16 cellular contexts compared by ENCODE assay signal in genomic region chr10:117170244-117170643, GRCh38. TPM values are rescaled to one million over a fixed set of nuclear protein-coding genes. Genes with fewer than 3 reads are reported as not detected.
DNase-seq lines count a peak whose midpoint lies in the region; ATAC-seq lines count a peak whose summit lies in the region.
"Had no signal": no experiment of that assay in that cellular context is flagged by ENCODE, and none has a peak within 500 bp of the region (broad histone marks: within the 10 kb centered on the region; RNA-seq: fewer than 3 reads in every experiment).

No MANE protein-coding gene starts in this region.

- H3K4me1 Mint-ChIP-seq in natural killer cell treated with Interleukin-12 subunit alpha and Interleukin-12 subunit beta and Interleukin-15 and Interleukin-18, amount 100 ng/mL, for 72 hours (ENCODE audit: low read depth in 2 of 2), result peaks cover 14 to 16% of the 10 kb centered on the region in 2 donors

- H3K27ac Mint-ChIP-seq in natural killer cell treated with Interleukin-12 subunit alpha and Interleukin-12 subunit beta and Interleukin-15 and Interleukin-18, amount 100 ng/mL, for 72 hours, result no peak overlapping the region

- H3K27me3 Mint-ChIP-seq in natural killer cell treated with Interleukin-12 subunit alpha and Interleukin-12 subunit beta and Interleukin-15 and Interleukin-18, amount 100 ng/mL, for 72 hours, result peaks cover 41 to 45% of the 10 kb centered on the region in 2 donors

- no peak overlapping the region for H3K4me3 Mint-ChIP-seq in natural killer cell treated with Interleukin-12 subunit alpha and Interleukin-12 subunit beta and Interleukin-15 and Interleukin-18, amount 100 ng/mL, for 72 hours

- peak; percentile 14 for DNase-seq in ELF-1 (ENCODE audit: low read depth, low spot score)
- DNase-seq in HCEC 1CT, result peak; percentile 38
- DNase-seq in RKO (ENCODE audit: low spot score), result peak; percentile 20
- peak; percentile 34 for DNase-seq in iPS-NIHi11 (ENCODE audit: low spot score)
- no peak for DNase-seq in amniotic stem cell (lab: John Stamatoyannopoulos, UW)
- no peak for DNase-seq in natural killer cell treated with Interleukin-12 subunit alpha and Interleukin-12 subunit beta and Interleukin-15 and Interleukin-18, amount 100 ng/mL, for 72 hours (ENCODE audit: low spot score)
- DNase-seq in SIG-M5 (lab: John Stamatoyannopoulos, UW), result no peak
- DNase-seq: BE2C; CD4-positive, alpha-beta memory T cell; MM.1S; NCI-H1105 treated with DMSO at 0.1 percent for 48 hours; NCI-H187; Peyer's patch; SHP77 had no signal

- H3K9me3 Mint-ChIP-seq in natural killer cell treated with Interleukin-12 subunit alpha and Interleukin-12 subunit beta and Interleukin-15 and Interleukin-18, amount 100 ng/mL, for 72 hours, result no peaks in the 10 kb centered on the region

- ATAC-seq in natural killer cell treated with Interleukin-12 subunit alpha and Interleukin-12 subunit beta and Interleukin-15 and Interleukin-18, amount 100 ng/mL, for 72 hours, result no peak

- no peaks in the 10 kb centered on the region for H3K36me3 Mint-ChIP-seq in natural killer cell treated with Interleukin-12 subunit alpha and Interleukin-12 subunit beta and Interleukin-15 and Interleukin-18, amount 100 ng/mL, for 72 hours
- H3K36me3 Mint-ChIP-seq: CD4-positive, alpha-beta memory T cell had no signal

RNA-seq across cellular contexts. Expression of gene KCNK18, which starts 27.0 kb away (rescaled TPM):
- not detected for total RNA-seq in natural killer cell treated with Interleukin-12 subunit alpha and Interleukin-12 subunit beta and Interleukin-15 and Interleukin-18, amount 100 ng/mL, for 72 hours
- total RNA-seq: CD4-positive, alpha-beta memory T cell; G401; NCI-H460; Peyer's patch had no signal

RNA-seq across cellular contexts. Expression of gene VAX1, which starts 32.2 kb away (rescaled TPM):
- total RNA-seq in natural killer cell treated with Interleukin-12 subunit alpha and Interleukin-12 subunit beta and Interleukin-15 and Interleukin-18, amount 100 ng/mL, for 72 hours, result not detected
- total RNA-seq: CD4-positive, alpha-beta memory T cell; G401; Peyer's patch had no signal

Comparison
In these comparisons a context has a peak if more than half of its experiments do, and no peak if none do; other contexts are left out.
1. DNase-seq: peak in ELF-1 (single experiment), HCEC 1CT (single experiment), RKO (single experiment) and iPS-NIHi11 (single experiment); none in amniotic stem cell (single experiment), natural killer cell treated with Interleukin-12 subunit alpha and Interleukin-12 subunit beta and Interleukin-15 and Interleukin-18, amount 100 ng/mL, for 72 hours (single experiment) and SIG-M5 (single experiment).